ENCODE assay signal across 20 cellular contexts in genomic region chr13:35191883-35192282, GRCh38.
DNase-seq lines count a peak whose midpoint lies in the region; FAIRE-seq and TF ChIP-seq lines count a peak whose summit lies in the region.
"Had no signal": no experiment of that assay in that cellular context is flagged by ENCODE, and none has a peak within 500 bp of the region (broad histone marks: within the 10 kb centered on the region; RNA-seq: fewer than 3 reads in every experiment).

No MANE protein-coding gene starts in this region.

- no peaks in the 10 kb centered on the region for H3F3A ChIP-seq in PC-9 (ENCODE audit: insufficient read depth, low read depth)

- no peaks in the 10 kb centered on the region for H3K79me2 ChIP-seq in astrocyte (ENCODE audit: insufficient read depth, low read length)
- H3K79me2 ChIP-seq in PC-9 (ENCODE audit: low read depth): no peaks in the 10 kb centered on the region

- H4K20me1 ChIP-seq in astrocyte (ENCODE audit: insufficient read depth, low read length): no peaks in the 10 kb centered on the region
- no peaks in the 10 kb centered on the region for H4K20me1 ChIP-seq in PC-9 (ENCODE audit: insufficient read depth)

- H3K4me2 ChIP-seq in astrocyte (ENCODE audit: low read length) (no peak overlapping the region), PC-9 (no peak overlapping the region)

- peak; percentile 37 for DNase-seq in NCI-H2171 treated with DMSO at 0.1 percent for 48 hours (lab: John Stamatoyannopoulos, UW)
- no peak for DNase-seq in NCI-H2171 (lab: John Stamatoyannopoulos, UW)
- DNase-seq in BJ (ENCODE audit: low read depth): peak; percentile 12
- DNase-seq in astrocyte (ENCODE audit: low read depth): peak; percentile 4
- DNase-seq in fibroblast of villous mesenchyme (ENCODE audit: low read depth): peak; percentile 1
- DNase-seq in SHP77 (lab: John Stamatoyannopoulos, UW): no peak
- no peak for DNase-seq in PC-9
- no peak for DNase-seq in SHP77 treated with DMSO at 0.1 percent for 48 hours (lab: John Stamatoyannopoulos, UW)
- DNase-seq: C1 segment of cervical spinal cord; CD8-positive, alpha-beta memory T cell; H9; Kasumi-1; MG63; NCI-H1092; NCI-H1436 treated with DMSO at 0.1 percent for 48 hours; NCI-H2029; NK-92 treated with Interleukin-12 subunit alpha and Interleukin-12 subunit beta, amount 100 ng/mL, for 24 hours; SJCRH30; SW 1271 had no signal

- no peak overlapping the region for H3K4me3 ChIP-seq in BJ (ENCODE audit: low read depth, low read length)
- H3K4me3 ChIP-seq in astrocyte (ENCODE audit: insufficient read depth, low read depth, low read length): no peak overlapping the region
- no peak overlapping the region for H3K4me3 ChIP-seq in fibroblast of villous mesenchyme (ENCODE audit: low read depth, low read length)
- no peak overlapping the region for H3K4me3 ChIP-seq in PC-9
- H3K4me3 ChIP-seq: MG63, SJCRH30 had no signal

- H2AFZ ChIP-seq in astrocyte (ENCODE audit: low read depth, low read length) (no peak overlapping the region), PC-9 (no peak overlapping the region)

- H3K4me1 Mint-ChIP-seq in astrocyte (ENCODE audit: low read depth, unreplicated experiment): no peaks in the 10 kb centered on the region
- H3K4me1 Mint-ChIP-seq: CD8-positive, alpha-beta memory T cell; H9; IgD-negative memory B cell had no signal

- no peaks in the 10 kb centered on the region for H3K27me3 Mint-ChIP-seq in astrocyte (ENCODE audit: low read depth, unreplicated experiment)
- H3K27me3 Mint-ChIP-seq: CD8-positive, alpha-beta memory T cell; IgD-negative memory B cell had no signal

- no peaks in the 10 kb centered on the region for H3K9me3 ChIP-seq in astrocyte (ENCODE audit: insufficient read depth, low read depth, low read length)
- no peaks in the 10 kb centered on the region for H3K9me3 ChIP-seq in PC-9 (ENCODE audit: insufficient read depth, low read depth)
- H3K9me3 ChIP-seq: MG63, SJCRH30 had no signal

- H3K9ac ChIP-seq in astrocyte (ENCODE audit: low read length): no peak overlapping the region

- BruUV-seq in PC-9 (replicated peaks; lab: Mats Ljungman, UMichigan): no TSS peak

- intact Hi-C loops in PC-9 (cut with micrococcal nuclease; ENCODE audit: unreplicated experiment): no loop called here

- H3K27ac Mint-ChIP-seq in astrocyte (ENCODE audit: unreplicated experiment): no peak overlapping the region
- H3K27ac Mint-ChIP-seq: CD8-positive, alpha-beta memory T cell; H9; IgD-negative memory B cell had no signal

- H3K9me2 ChIP-seq in PC-9 (ENCODE audit: insufficient read depth): no peaks in the 10 kb centered on the region

- CTCF ChIA-PET in BJ (lab: Yijun Ruan, JAX) (interaction anchor here (0.8 kb wide), 1 partner anchor 541 kb away, joined by 3 read pairs; no protein-coding TSS in a partner anchor), PC-9 (lab: Charles Lee) (no interaction called here)

- no peak for TF ChIP-seq CTCF in BJ (IDR thresholded peaks at IDR 0.05; ENCODE audit: insufficient read depth, low read depth, low read length)
- TF ChIP-seq CTCF in astrocyte (IDR thresholded peaks at IDR 0.05; ENCODE audit: insufficient read depth, low read depth, low read length): no peak
- TF ChIP-seq CTCF in fibroblast of villous mesenchyme (IDR thresholded peaks at IDR 0.05; ENCODE audit: insufficient read depth, low read depth, low read length): no peak
- TF ChIP-seq CTCF in PC-9 (conservative IDR thresholded peaks at IDR 0.05): no peak

- H3K36me3 Mint-ChIP-seq in astrocyte (ENCODE audit: low read depth, unreplicated experiment): no peaks in the 10 kb centered on the region

- no peak overlapping the region for H3K27ac ChIP-seq in astrocyte (ENCODE audit: low read depth, low read length)
- H3K27ac ChIP-seq in PC-9: no peak overlapping the region
- H3K27ac ChIP-seq: SJCRH30 had no signal

- no peak overlapping the region for H3K4me3 Mint-ChIP-seq in astrocyte (ENCODE audit: unreplicated experiment)
- H3K4me3 Mint-ChIP-seq: CD8-positive, alpha-beta memory T cell; H9; IgD-negative memory B cell had no signal

- POLR2A ChIA-PET in BJ (lab: Charles Lee): no interaction called here
- POLR2A ChIA-PET in PC-9 (lab: Charles Lee; ENCODE audit: unreplicated experiment): no interaction called here

- no peak for FAIRE-seq in astrocyte (lab: Jason Lieb, UNC)

- H3K4me1 ChIP-seq in astrocyte (ENCODE audit: insufficient read depth, low read length): no peaks in the 10 kb centered on the region
- H3K4me1 ChIP-seq in PC-9 (replicated peaks; ENCODE audit: insufficient read depth): no peaks in the 10 kb centered on the region
- H3K4me1 ChIP-seq: SJCRH30 had no signal

- no peaks in the 10 kb centered on the region for H3K9me3 Mint-ChIP-seq in astrocyte (ENCODE audit: unreplicated experiment)
- H3K9me3 Mint-ChIP-seq: H9 had no signal

- H3K27me3 ChIP-seq in BJ (ENCODE audit: control insufficient read depth, insufficient read depth, low read length) (no peaks in the 10 kb centered on the region), astrocyte (ENCODE audit: insufficient read depth, low read length) (no peaks in the 10 kb centered on the region), PC-9 (ENCODE audit: insufficient read depth, low read depth) (no peaks in the 10 kb centered on the region)
- H3K27me3 ChIP-seq: MG63, SJCRH30 had no signal

- H3K36me3 ChIP-seq in BJ (ENCODE audit: control insufficient read depth, insufficient read depth, low read length): no peaks in the 10 kb centered on the region
- H3K36me3 ChIP-seq in astrocyte (ENCODE audit: insufficient read depth, low read length): no peaks in the 10 kb centered on the region
- H3K36me3 ChIP-seq in PC-9 (ENCODE audit: low read depth): no peaks in the 10 kb centered on the region
- H3K36me3 ChIP-seq: MG63, SJCRH30 had no signal

Comparison
In these comparisons a context has a peak if more than half of its experiments do, and no peak if none do; other contexts are left out.
1. DNase-seq: peak in NCI-H2171 treated with DMSO at 0.1 percent for 48 hours (single experiment), BJ (single experiment), astrocyte (single experiment) and fibroblast of villous mesenchyme (single experiment); none in NCI-H2171 (single experiment), SHP77 (0 of 2), PC-9 (0 of 2) and SHP77 treated with DMSO at 0.1 percent for 48 hours (single experiment).